19 cellular contexts compared by ENCODE assay signal in genomic region chr6:6376845-6377244, GRCh38. TPM values are rescaled to one million over a fixed set of nuclear protein-coding genes. Genes with fewer than 3 reads are reported as not detected.
DNase-seq lines count a peak whose midpoint lies in the region; ATAC-seq and TF ChIP-seq lines count a peak whose summit lies in the region.
"Had no signal": no experiment of that assay in that cellular context is flagged by ENCODE, and none has a peak within 500 bp of the region (broad histone marks: within the 10 kb centered on the region; RNA-seq: fewer than 3 reads in every experiment).

No MANE protein-coding gene starts in this region.

- H3K36me3 ChIP-seq in OCI-LY7 (ENCODE audit: insufficient read depth, low read length) (no peaks in the 10 kb centered on the region; the same call in 1 of the 2 replicates), tibial artery (no peaks in the 10 kb centered on the region)
- H3K36me3 ChIP-seq: BLaER1 had no signal

- H3K9me2 ChIP-seq in OCI-LY7 (ENCODE audit: insufficient read depth, low read length), result no peaks in the 10 kb centered on the region

- 0 out of 3 replicates have a peak, but pooled peaks have one; percentile 4 for TF ChIP-seq CTCF in GM12872 (IDR thresholded peaks at IDR 0.05; ENCODE audit: insufficient read depth, low read depth, low read length)
- TF ChIP-seq CTCF in OCI-LY7 (conservative IDR thresholded peaks at IDR 0.05; ENCODE audit: low read length), result 0 out of 2 replicates have a peak, but pooled peaks have one; percentile 13
- TF ChIP-seq CTCF in tibial artery (IDR thresholded peaks at IDR 0.05), result no peak

- CTCF ChIA-PET in OCI-LY7 (lab: Charles Lee; ENCODE audit: unreplicated experiment), result no interaction called here

- H4K20me1 ChIP-seq in OCI-LY7 (ENCODE audit: insufficient read depth, low read length), result no peaks in the 10 kb centered on the region
- H4K20me1 ChIP-seq: BLaER1 had no signal

- H2AFZ ChIP-seq in OCI-LY7 (ENCODE audit: low read length), result no peak overlapping the region
- H2AFZ ChIP-seq: GM23338 had no signal

- no peak overlapping the region for H3K4me2 ChIP-seq in OCI-LY7 (ENCODE audit: low read length)
- H3K4me2 ChIP-seq: A549, BLaER1, GM23338 had no signal

- intact Hi-C loops in OCI-LY7 (cut with micrococcal nuclease; ENCODE audit: unreplicated experiment), result no loop called here
- intact Hi-C loops in tibial artery (cut with DNase I; ENCODE audit: low total_unique reads), result no loop called here

- H3K4me3 ChIP-seq in OCI-LY7 (ENCODE audit: low read depth, low read length, poor library complexity, severe bottlenecking) (no peak overlapping the region), tibial artery (no peak overlapping the region)
- H3K4me3 ChIP-seq: A549, BLaER1, GM23338 had no signal

- H3K27ac ChIP-seq in OCI-LY7 (ENCODE audit: low read depth, low read length, poor library complexity, severe bottlenecking) (no peak overlapping the region), tibial artery (no peak overlapping the region)
- H3K27ac ChIP-seq: 22Rv1, A549, BLaER1 had no signal

- peaks cover 29% of the 10 kb centered on the region for H3K4me1 ChIP-seq in OCI-LY7 (ENCODE audit: insufficient read depth, low read length, poor library complexity, severe bottlenecking)
- no peaks in the 10 kb centered on the region for H3K4me1 ChIP-seq in tibial artery
- H3K4me1 ChIP-seq: A549, Caco-2 had no signal

- no peaks in the 10 kb centered on the region for H3K79me2 ChIP-seq in OCI-LY7 (ENCODE audit: insufficient read depth, low read depth, low read length)

- H3K9me3 ChIP-seq in OCI-LY7 (ENCODE audit: low read length) (peaks cover 18% of the 10 kb centered on the region; the same call in 1 of the 2 replicates), tibial artery (no peaks in the 10 kb centered on the region)
- H3K9me3 ChIP-seq: A549, Caco-2 had no signal

- POLR2A ChIA-PET in OCI-LY7 (lab: Charles Lee), result interaction anchor here (0.6 to 1.7 kb wide), 2 partner anchors 13 to 44 kb away, joined by 3 to 12 read pairs; no protein-coding TSS in a partner anchor

- DNase-seq in DMS53 (lab: John Stamatoyannopoulos, UW), result peak; percentile 20
- DNase-seq in DMS53 treated with DMSO at 0.1 percent for 48 hours (lab: John Stamatoyannopoulos, UW; ENCODE audit: unreplicated experiment), result no peak
- peak; percentile 29 for DNase-seq in OCI-LY7 (ENCODE audit: low spot score)
- DNase-seq in left lobe of liver (ENCODE audit: low spot score), result no peak
- DNase-seq in tibial artery, result no peak
- no peak for DNase-seq in hepatic stellate cell (ENCODE audit: low spot score)
- DNase-seq: AML-193; Caco-2; CD8-positive, alpha-beta T cell; DMS79 treated with DMSO at 0.1 percent for 48 hours; GF-D8; HCEC 1CT; KG1 had no signal

- peak; percentile 24 for ATAC-seq in left lobe of liver
- no peak for ATAC-seq in HG03095 (IDR thresholded peaks at IDR 0.05; ENCODE audit: unreplicated experiment)
- ATAC-seq: A549; CD8-positive, alpha-beta T cell; GM23338 had no signal

- no peaks in the 10 kb centered on the region for H3K27me3 ChIP-seq in tibial artery
- H3K27me3 ChIP-seq: BLaER1 had no signal

- BruUV-seq in OCI-LY7 (replicated peaks; lab: Mats Ljungman, UMichigan), result no TSS peak

RNA-seq across cellular contexts. Expression of gene F13A1, which starts 56.4 kb away (rescaled TPM):
- 0.13 TPM in 2 replicates for total RNA-seq in OCI-LY7 (2014; rRNA removed; shearing (Covaris generic))
- total RNA-seq in OCI-LY7 (2022) (0.63 and 1.1 TPM in 2 replicates), left lobe of liver (1.1 TPM)
- total RNA-seq: Caco-2 had no signal

Comparison
In these comparisons a context has a peak if more than half of its experiments do, and no peak if none do; other contexts are left out.
1. DNase-seq: peak in DMS53 (single experiment) and OCI-LY7 (single experiment); none in DMS53 treated with DMSO at 0.1 percent for 48 hours (single experiment), left lobe of liver (single experiment), tibial artery (0 of 2) and hepatic stellate cell (single experiment).
2. CTCF ChIP-seq: peak in GM12872 (single experiment) and OCI-LY7 (single experiment); none in tibial artery (0 of 2).